26 cellular contexts compared by ENCODE assay signal in genomic region chr15:24734391-24734790, GRCh38. TPM values are rescaled to one million over a fixed set of nuclear protein-coding genes. Genes with fewer than 3 reads are reported as not detected.
DNase-seq lines count a peak whose midpoint lies in the region; ATAC-seq, FAIRE-seq and TF ChIP-seq lines count a peak whose summit lies in the region.
"Had no signal": no experiment of that assay in that cellular context is flagged by ENCODE, and none has a peak within 500 bp of the region (broad histone marks: within the 10 kb centered on the region; RNA-seq: fewer than 3 reads in every experiment).

No MANE protein-coding gene starts in this region.

- CTCF ChIA-PET in PC-3 (lab: Charles Lee), result no interaction called here

- no peaks in the 10 kb centered on the region for H3F3A ChIP-seq in PC-3 (ENCODE audit: low read length, unreplicated experiment)

- H3K27me3 ChIP-seq in PC-3 (ENCODE audit: low read length) (no peaks in the 10 kb centered on the region), bronchial epithelial cell (ENCODE audit: control insufficient read depth, insufficient read depth, low read length) (no peaks in the 10 kb centered on the region)
- H3K27me3 ChIP-seq: BE2C; BLaER1 treated with 17β-estradiol and CSF1 and Interleukin-3, amounts not matched to agents 10 nM and 100 nM had no signal

- H3K9me3 ChIP-seq in PC-3 (ENCODE audit: low read length), result no peaks in the 10 kb centered on the region; the same call in 1 of the 2 replicates
- H3K9me3 ChIP-seq: BE2C had no signal

- POLR2A ChIA-PET in PC-3 (lab: Charles Lee; ENCODE audit: unreplicated experiment), result no interaction called here

- FAIRE-seq in bronchial epithelial cell (lab: Jason Lieb, UNC), result no peak
- FAIRE-seq: A204.1, GM12891, GM18507, H1 had no signal

- H3K27ac Mint-ChIP-seq in activated naive CD4-positive, alpha-beta T cell treated with anti-CD3 and anti-CD28 coated beads, Interleukin-2, amount 50 U/mL, for 72 hours, result no peak overlapping the region
- H3K27ac Mint-ChIP-seq: CD14-positive monocyte; CD4-positive, alpha-beta T cell; CD8-positive, alpha-beta memory T cell had no signal

- no peak overlapping the region for H3K4me2 ChIP-seq in PC-3 (ENCODE audit: low read length)
- H3K4me2 ChIP-seq: BLaER1 treated with 17β-estradiol and CSF1 and Interleukin-3, amounts not matched to agents 10 nM and 100 nM had no signal

- H3K9ac ChIP-seq in PC-3 (ENCODE audit: low read length), result no peak overlapping the region
- H3K9ac ChIP-seq: BLaER1 treated with 17β-estradiol and CSF1 and Interleukin-3, amounts not matched to agents 10 nM and 100 nM; GM23248 had no signal

- in situ Hi-C loops in Caki2 (cut with HindIII; ENCODE audit: low pct_unique_long_range_greater_than_20kb, low sequenced_read_pairs), result no loop called here

- no peak for TF ChIP-seq CTCF in PC-3 (conservative IDR thresholded peaks at IDR 0.05; ENCODE audit: low read depth, low read length)
- no peak for TF ChIP-seq CTCF in bronchial epithelial cell (IDR thresholded peaks at IDR 0.05; ENCODE audit: insufficient read depth, low read length, severe bottlenecking)

- no TSS peak for BruUV-seq in PC-3 (replicated peaks; lab: Mats Ljungman, UMichigan)

- H3K4me1 ChIP-seq in PC-3 (ENCODE audit: insufficient read depth, low read length), result no peaks in the 10 kb centered on the region
- H3K4me1 ChIP-seq: BE2C; BLaER1 treated with 17β-estradiol and CSF1 and Interleukin-3, amounts not matched to agents 10 nM and 100 nM had no signal

- H3K27ac ChIP-seq in PC-3 (ENCODE audit: low read length), result no peak overlapping the region
- H3K27ac ChIP-seq: 22Rv1; BLaER1 treated with 17β-estradiol and CSF1 and Interleukin-3, amounts not matched to agents 10 nM and 100 nM; GM23248 had no signal

- intact Hi-C loops in PC-3 (cut with micrococcal nuclease), result no loop called here

- H3K36me3 ChIP-seq in PC-3 (ENCODE audit: low read depth, low read length), result no peaks in the 10 kb centered on the region
- no peaks in the 10 kb centered on the region for H3K36me3 ChIP-seq in bronchial epithelial cell (ENCODE audit: control insufficient read depth, insufficient read depth, low read length)
- H3K36me3 ChIP-seq: BE2C; BLaER1 treated with 17β-estradiol and CSF1 and Interleukin-3, amounts not matched to agents 10 nM and 100 nM had no signal

- no peak overlapping the region for H2AFZ ChIP-seq in PC-3 (ENCODE audit: low read length)
- H2AFZ ChIP-seq: GM23248 had no signal

- H4K20me1 ChIP-seq in PC-3 (ENCODE audit: low read length), result no peaks in the 10 kb centered on the region
- H4K20me1 ChIP-seq: BLaER1 treated with 17β-estradiol and CSF1 and Interleukin-3, amounts not matched to agents 10 nM and 100 nM had no signal

- H3K9me3 Mint-ChIP-seq in activated naive CD4-positive, alpha-beta T cell treated with anti-CD3 and anti-CD28 coated beads, Interleukin-2, amount 50 U/mL, for 72 hours, result peaks cover 9 to 12% of the 10 kb centered on the region in 2 donors
- H3K9me3 Mint-ChIP-seq: CD4-positive, alpha-beta T cell had no signal

- H3K9me2 ChIP-seq in PC-3 (replicated peaks; ENCODE audit: low read length), result no peaks in the 10 kb centered on the region

- ATAC-seq in PC-3 (no peak), GM21786 (IDR thresholded peaks at IDR 0.05; ENCODE audit: unreplicated experiment) (no peak)
- ATAC-seq in activated naive CD4-positive, alpha-beta T cell treated with anti-CD3 and anti-CD28 coated beads, Interleukin-2, amount 50 U/mL, for 72 hours, result no peak

- H3K79me2 ChIP-seq in PC-3 (ENCODE audit: low read length), result no peaks in the 10 kb centered on the region

- DNase-seq in Caki2 (ENCODE audit: low read depth), result peak; percentile 44
- peak; percentile 25 for DNase-seq in PC-3
- DNase-seq in bronchial epithelial cell (ENCODE audit: low read depth), result peak; percentile 68
- peak; percentile 75 for DNase-seq in kidney tubule cell (ENCODE audit: low spot score)
- DNase-seq in GM03348 (ENCODE audit: low spot score), result no peak
- no peak for DNase-seq in activated naive CD4-positive, alpha-beta T cell treated with anti-CD3 and anti-CD28 coated beads, Interleukin-2, amount 50 U/mL, for 72 hours (ENCODE audit: low spot score in 2 of 2)
- no peak for DNase-seq in AML-193 (lab: John Stamatoyannopoulos, UW)
- DNase-seq: BE2C; Calu3; CD4-positive, alpha-beta T cell; CD8-positive, alpha-beta memory T cell; DMS53; DMS79 treated with DMSO at 0.1 percent for 48 hours; EL; GDM1; GM23248; H7; HCEC 1CT had no signal

- no peak overlapping the region for H3K4me3 ChIP-seq in PC-3 (ENCODE audit: low read length)
- no peak overlapping the region for H3K4me3 ChIP-seq in bronchial epithelial cell (ENCODE audit: low read depth, low read length)
- H3K4me3 ChIP-seq: BLaER1 treated with 17β-estradiol and CSF1 and Interleukin-3, amounts not matched to agents 10 nM and 100 nM; GM23248 had no signal

- H3K36me3 Mint-ChIP-seq in activated naive CD4-positive, alpha-beta T cell treated with anti-CD3 and anti-CD28 coated beads, Interleukin-2, amount 50 U/mL, for 72 hours, result peaks cover 0 to 2% of the 10 kb centered on the region in 2 donors
- H3K36me3 Mint-ChIP-seq: CD14-positive monocyte; CD8-positive, alpha-beta memory T cell had no signal

RNA-seq across cellular contexts. Expression of gene NPAP1, which starts 58.8 kb away (rescaled TPM):
- total RNA-seq in Caki2 (2014; rRNA removed; shearing (Covaris generic); ENCODE audit: low replicate concordance), result not detected in 2 replicates
- total RNA-seq in PC-3 (2014; rRNA removed), result not detected in 2 replicates
- total RNA-seq in bronchial epithelial cell, result not detected in 2 replicates
- not detected for total RNA-seq in activated naive CD4-positive, alpha-beta T cell treated with anti-CD3 and anti-CD28 coated beads, Interleukin-2, amount 50 U/mL, for 72 hours
- total RNA-seq: Calu3; CD4-positive, alpha-beta T cell; CD8-positive, alpha-beta memory T cell; GM23248; H7 had no signal

Comparison
In these comparisons a context has a peak if more than half of its experiments do, and no peak if none do; other contexts are left out.
1. DNase-seq: peak in Caki2 (single experiment), PC-3 (single experiment), bronchial epithelial cell (single experiment) and kidney tubule cell (single experiment); none in GM03348 (single experiment), activated naive CD4-positive, alpha-beta T cell treated with anti-CD3 and anti-CD28 coated beads, Interleukin-2, amount 50 U/mL, for 72 hours (0 of 2) and AML-193 (0 of 2).